8 cellular contexts compared by ENCODE assay signal in genomic region chr2:65300772-65301711, GRCh38.
DNase-seq lines count a peak whose midpoint lies in the region; ATAC-seq and TF ChIP-seq lines count a peak whose summit lies in the region.

No MANE protein-coding gene starts in this region.

- peaks cover 2% of the 10 kb centered on the region for H3K9me3 ChIP-seq in RWPE2 (ENCODE audit: severe bottlenecking)
- no peaks in the 10 kb centered on the region for H3K9me3 ChIP-seq in aorta (ENCODE audit: control insufficient read depth, low read length)

- no peak overlapping the region for H3K4me3 ChIP-seq in RWPE2 (ENCODE audit: severe bottlenecking)
- H3K4me3 ChIP-seq in aorta (ENCODE audit: low read length in 2 of 2): no peak overlapping the region

- no peak for TF ChIP-seq CTCF in RWPE2 (IDR thresholded peaks at IDR 0.05; ENCODE audit: poor library complexity, severe bottlenecking)

- H3K36me3 ChIP-seq in RWPE2 (ENCODE audit: low read depth) (no peaks in the 10 kb centered on the region), aorta (ENCODE audit: control insufficient read depth in 1 of 2, insufficient read depth in 2 of 2, low read length in 1 of 2) (no peaks in the 10 kb centered on the region)

- ATAC-seq in Right ventricle myocardium inferior: peak; percentile 47
- peak; percentile 87 for ATAC-seq in HG03175 (IDR thresholded peaks at IDR 0.05; ENCODE audit: unreplicated experiment)
- peak; percentile 58 for ATAC-seq in RWPE2 (ENCODE audit: low read depth)
- peak; percentile 51 for ATAC-seq in sciatic nerve
- peak; percentile 82 for ATAC-seq in aorta (ENCODE audit: low FRiP score)

- H3K27ac ChIP-seq in RWPE2 (ENCODE audit: poor library complexity, severe bottlenecking) (peak overlapping the region; percentile 17), aorta (ENCODE audit: low read depth in 1 of 2, low read length in 2 of 2) (peak overlapping the region in 1 of 2 donors; percentile 81)

- 5 to 6% methylated on average over 20 of the region's 20 CpGs for WGBS in aorta, 2 donors

- no peaks in the 10 kb centered on the region for H3K4me1 ChIP-seq in RWPE2 (ENCODE audit: insufficient read depth, poor library complexity, severe bottlenecking)
- peaks cover 0 to 7% of the 10 kb centered on the region in 2 donors for H3K4me1 ChIP-seq in aorta (ENCODE audit: control insufficient read depth in 1 of 2, insufficient read depth in 2 of 2, low read length in 2 of 2)

- no peaks in the 10 kb centered on the region for H3K27me3 ChIP-seq in RWPE2 (ENCODE audit: insufficient read depth, poor library complexity, severe bottlenecking)
- H3K27me3 ChIP-seq in aorta (ENCODE audit: control insufficient read depth in 1 of 2, insufficient read depth in 2 of 2, low read length in 1 of 2): no peaks in the 10 kb centered on the region

- DNase-seq in Right ventricle myocardium inferior (ENCODE audit: missing footprints): no peak
- no peak for DNase-seq in cardiac septum (ENCODE audit: low spot score)
- DNase-seq in RWPE2 (ENCODE audit: low spot score): no peak
- peak; percentile 85 for DNase-seq in activated naive CD4-positive, alpha-beta T cell treated with Interleukin-2 at 50 U/mL for 16 hours
- peak; percentile 42 to 91 (median 70) for DNase-seq in head of caudate nucleus
- no peak for DNase-seq in sciatic nerve (ENCODE audit: low spot score)
- peak; percentile 77 for DNase-seq in aorta

- intact Hi-C loops in Right ventricle myocardium inferior (cut with DNase I) (no loop called here), cardiac septum (cut with DNase I) (no loop called here), head of caudate nucleus (cut with DNase I) (loop anchor here (10.0 kb wide), 1 partner anchor 134 kb away; the partner anchor contains the start of gene SPRED2), sciatic nerve (cut with DNase I) (no loop called here), aorta (cut with DNase I) (loop anchor here (2.0 to 5.0 kb wide), 2 partner anchors 132 to 136 kb away; partner anchors contain the start of gene SPRED2 (in 1 of the 2))

Comparison
In these comparisons a context has a peak if more than half of its experiments do, and no peak if none do; other contexts are left out.
1. DNase-seq: peak in activated naive CD4-positive, alpha-beta T cell treated with Interleukin-2 at 50 U/mL for 16 hours (single experiment), head of caudate nucleus (42 of 42) and aorta (2 of 2); none in Right ventricle myocardium inferior (single experiment), cardiac septum (single experiment), RWPE2 (single experiment) and sciatic nerve (single experiment).
2. intact Hi-C loops: an anchor here in head of caudate nucleus (10.0 kb wide) and aorta (2.0 to 5.0 kb wide); none called in Right ventricle myocardium inferior, cardiac septum and sciatic nerve.
3. Peak in every context shown above with its lines, with median percentiles within 50 percentile points of each other: ATAC-seq.